ENCODE assay signal across 8 cellular contexts in genomic region chr22:40525250-40525884, GRCh38.
DNase-seq lines count a peak whose midpoint lies in the region; ATAC-seq and TF ChIP-seq lines count a peak whose summit lies in the region.

No MANE protein-coding gene starts in this region.

- no peaks in the 10 kb centered on the region for H3K27me3 Mint-ChIP-seq in glutamatergic neuron (ENCODE audit: unreplicated experiment)

- H3K27ac Mint-ChIP-seq in glutamatergic neuron (ENCODE audit: unreplicated experiment) = peak overlapping the region; percentile 2

- DNase-seq in RKO (ENCODE audit: low spot score) (peak; percentile 52), glutamatergic neuron (peak; percentile 66)
- DNase-seq in activated T-helper 9 cell treated with anti-CD3 and anti-CD28 coated beads, Interleukin-2, amount 50 U/mL, for 16 hours (ENCODE audit: low read depth) = peak; percentile 51
- DNase-seq in stimulated activated CD4-positive, alpha-beta T cell treated with anti-CD3 and anti-CD28 coated beads, Interleukin-12 subunit alpha, Interleukin-12 subunit beta, amount 100 ng/mL, for 48 hours (ENCODE audit: low read depth in 2 of 3, low spot score in 1 of 3) = peak; percentile 49 to 72 (median 61)

- TF ChIP-seq CTCF in GM12874 (IDR thresholded peaks at IDR 0.05; ENCODE audit: insufficient read depth, low read depth, low read length) (peak; percentile 68), glutamatergic neuron (IDR thresholded peaks at IDR 0.05; ENCODE audit: partially characterized antibody, unreplicated experiment) (peak; percentile 89)

- H3K36me3 Mint-ChIP-seq in glutamatergic neuron (ENCODE audit: unreplicated experiment) = no peaks in the 10 kb centered on the region

- no peak overlapping the region for H3K4me3 Mint-ChIP-seq in glutamatergic neuron (ENCODE audit: unreplicated experiment)

- ATAC-seq in GM21360 (IDR thresholded peaks at IDR 0.05; ENCODE audit: unreplicated experiment) (no peak), GM18858 (IDR thresholded peaks at IDR 0.05; ENCODE audit: unreplicated experiment) (no peak), HG03442 (IDR thresholded peaks at IDR 0.05; ENCODE audit: unreplicated experiment) (no peak)

- H3K4me1 Mint-ChIP-seq in glutamatergic neuron (ENCODE audit: low read depth, unreplicated experiment) = peaks cover 7% of the 10 kb centered on the region

- no peaks in the 10 kb centered on the region for H3K9me3 Mint-ChIP-seq in glutamatergic neuron (ENCODE audit: unreplicated experiment)
